ENCODE assay signal across 1 cellular context in genomic region chr1:179082308-179083030, GRCh38.
TF ChIP-seq lines count a peak whose summit lies in the region.

No MANE protein-coding gene starts in this region.

TF ChIP-seq in HepG2, 621 proteins besides CTCF, POLR2A, EP300 and RAD21 (continued from another document and continues in another):
- no peak for TF ChIP-seq BCLAF1 (IDR thresholded peaks at IDR 0.05)
- peak; percentile 23; the same call in 1 of the 2 replicates for TF ChIP-seq ZNF292 (CRISPR knock-in tag; IDR thresholded peaks at IDR 0.05; ENCODE audit: borderline replicate concordance, low read depth)
- TF ChIP-seq GATAD2A (CRISPR knock-in tag; IDR thresholded peaks at IDR 0.05): no peak
- no peak for TF ChIP-seq HES4 (CRISPR knock-in tag; IDR thresholded peaks at IDR 0.05; ENCODE audit: borderline replicate concordance)
- no peak for TF ChIP-seq ZNF629 (CRISPR knock-in tag; conservative IDR thresholded peaks at IDR 0.05)
- 0 out of 2 replicates have a peak, but pooled peaks have one; percentile 43 for TF ChIP-seq ZBTB20 (CRISPR knock-in tag; IDR thresholded peaks at IDR 0.05; ENCODE audit: borderline replicate concordance, low read depth)
- 0 out of 2 replicates have a peak, but pooled peaks have one; percentile 22 for TF ChIP-seq TFDP2 (CRISPR knock-in tag; IDR thresholded peaks at IDR 0.05)
- TF ChIP-seq KLF16 (CRISPR knock-in tag; IDR thresholded peaks at IDR 0.05): no peak
- TF ChIP-seq ZNF737 (CRISPR knock-in tag; IDR thresholded peaks at IDR 0.05; ENCODE audit: borderline replicate concordance): no peak
- TF ChIP-seq SPEN (CRISPR knock-in tag; IDR thresholded peaks at IDR 0.05; ENCODE audit: low read depth): peak; percentile 48; the same call in 1 of the 2 replicates
- TF ChIP-seq ZNF12 (CRISPR knock-in tag; IDR thresholded peaks at IDR 0.05): no peak
- TF ChIP-seq FOXO4 (CRISPR knock-in tag; conservative IDR thresholded peaks at IDR 0.05): peak; percentile 88; the same call in 1 of the 2 replicates
- 0 out of 2 replicates have a peak, but pooled peaks have one; percentile 9 for TF ChIP-seq DRAP1 (CRISPR knock-in tag; IDR thresholded peaks at IDR 0.05)
- TF ChIP-seq HNRNPK (IDR thresholded peaks at IDR 0.05; ENCODE audit: low read depth, low read length, poor library complexity, severe bottlenecking): peak; percentile 14
- 0 out of 2 replicates have a peak, but pooled peaks have one; percentile 13 for TF ChIP-seq ZNF383 (CRISPR knock-in tag; IDR thresholded peaks at IDR 0.05; ENCODE audit: borderline replicate concordance)
- no peak for TF ChIP-seq ZNF558 (CRISPR knock-in tag; IDR thresholded peaks at IDR 0.05; ENCODE audit: borderline replicate concordance)
- no peak for TF ChIP-seq ZNF251 (CRISPR knock-in tag; IDR thresholded peaks at IDR 0.05)
- TF ChIP-seq DMAP1 (CRISPR knock-in tag; IDR thresholded peaks at IDR 0.05): no peak
- TF ChIP-seq REXO4 (CRISPR knock-in tag; IDR thresholded peaks at IDR 0.05; ENCODE audit: borderline replicate concordance): no peak
- TF ChIP-seq ZNF570 (CRISPR knock-in tag; IDR thresholded peaks at IDR 0.05; ENCODE audit: borderline replicate concordance): no peak
- TF ChIP-seq FOXM1 (CRISPR knock-in tag; IDR thresholded peaks at IDR 0.05): no peak
- no peak for TF ChIP-seq ELF3 (CRISPR knock-in tag; IDR thresholded peaks at IDR 0.05)
- 0 out of 2 replicates have a peak, but pooled peaks have one; percentile 27 for TF ChIP-seq KAT7 (CRISPR knock-in tag; IDR thresholded peaks at IDR 0.05; ENCODE audit: borderline replicate concordance)
- TF ChIP-seq ZNF678 (CRISPR knock-in tag; IDR thresholded peaks at IDR 0.05): 0 out of 2 replicates have a peak, but pooled peaks have one; percentile 28
- TF ChIP-seq ATF7 (IDR thresholded peaks at IDR 0.05): no peak
- TF ChIP-seq ATF7 (CRISPR knock-in tag; IDR thresholded peaks at IDR 0.05): 0 out of 2 replicates have a peak, but pooled peaks have one; percentile 28
- TF ChIP-seq NONO (IDR thresholded peaks at IDR 0.05): no peak
- no peak for TF ChIP-seq NONO (CRISPR knock-in tag; conservative IDR thresholded peaks at IDR 0.05)
- TF ChIP-seq ZNF792 (CRISPR knock-in tag; IDR thresholded peaks at IDR 0.05): no peak
- TF ChIP-seq ZNF296 (CRISPR knock-in tag; conservative IDR thresholded peaks at IDR 0.05): 0 out of 2 replicates have a peak, but pooled peaks have one; percentile 11
- TF ChIP-seq NAIF1 (CRISPR knock-in tag; IDR thresholded peaks at IDR 0.05; ENCODE audit: borderline replicate concordance): no peak
- no peak for TF ChIP-seq YEATS2 (CRISPR knock-in tag; IDR thresholded peaks at IDR 0.05; ENCODE audit: borderline replicate concordance)
- TF ChIP-seq HOXA9 (CRISPR knock-in tag; IDR thresholded peaks at IDR 0.05; ENCODE audit: borderline replicate concordance): 0 out of 2 replicates have a peak, but pooled peaks have one; percentile 26
- no peak for TF ChIP-seq NFKB2 (CRISPR knock-in tag; IDR thresholded peaks at IDR 0.05; ENCODE audit: borderline replicate concordance)
- TF ChIP-seq DPF2 (CRISPR knock-in tag; IDR thresholded peaks at IDR 0.05; ENCODE audit: borderline replicate concordance, low read depth): no peak
- no peak; the same call in 1 of the 2 replicates for TF ChIP-seq TAF1 (CRISPR knock-in tag; IDR thresholded peaks at IDR 0.05)
- TF ChIP-seq HIVEP1 (CRISPR knock-in tag; IDR thresholded peaks at IDR 0.05): no peak
- no peak for TF ChIP-seq MBD4 (IDR thresholded peaks at IDR 0.05; ENCODE audit: borderline replicate concordance, low read length)
- no peak for TF ChIP-seq SATB2 (CRISPR knock-in tag; IDR thresholded peaks at IDR 0.05)
- TF ChIP-seq ZNF496 (CRISPR knock-in tag; IDR thresholded peaks at IDR 0.05; ENCODE audit: insufficient replicate concordance): no peak
- TF ChIP-seq ZNF232 (CRISPR knock-in tag; IDR thresholded peaks at IDR 0.05; ENCODE audit: borderline replicate concordance): 0 out of 2 replicates have a peak, but pooled peaks have one; percentile 42
- no peak for TF ChIP-seq PHF20 (CRISPR knock-in tag; IDR thresholded peaks at IDR 0.05)
- no peak for TF ChIP-seq ETV5 (CRISPR knock-in tag; IDR thresholded peaks at IDR 0.05; ENCODE audit: borderline replicate concordance)
- TF ChIP-seq ZNF589 (CRISPR knock-in tag; conservative IDR thresholded peaks at IDR 0.05): no peak
- no peak for TF ChIP-seq ZKSCAN8 (CRISPR knock-in tag; IDR thresholded peaks at IDR 0.05; ENCODE audit: borderline replicate concordance)
- no peak for TF ChIP-seq PLRG1 (conservative IDR thresholded peaks at IDR 0.05)
- TF ChIP-seq ZNF770 (CRISPR knock-in tag; IDR thresholded peaks at IDR 0.05): no peak; the same call in 1 of the 2 replicates
- no peak for TF ChIP-seq ZNF234 (CRISPR knock-in tag; conservative IDR thresholded peaks at IDR 0.05)
- TF ChIP-seq GLMP (CRISPR knock-in tag; IDR thresholded peaks at IDR 0.05; ENCODE audit: borderline replicate concordance): no peak
- peak; percentile 81; the same call in 1 of the 2 replicates for TF ChIP-seq DNMT1 (CRISPR knock-in tag; IDR thresholded peaks at IDR 0.05)
- no peak for TF ChIP-seq SKI (IDR thresholded peaks at IDR 0.05; ENCODE audit: partially characterized antibody)
- no peak for TF ChIP-seq NKX3-1 (CRISPR knock-in tag; IDR thresholded peaks at IDR 0.05)
- TF ChIP-seq ZNF768 (CRISPR knock-in tag; IDR thresholded peaks at IDR 0.05): no peak
- TF ChIP-seq SALL1 (CRISPR knock-in tag; IDR thresholded peaks at IDR 0.05): 0 out of 2 replicates have a peak, but pooled peaks have one; percentile 10
- no peak for TF ChIP-seq GATA4 (IDR thresholded peaks at IDR 0.05; ENCODE audit: borderline replicate concordance, low read depth)
- no peak for TF ChIP-seq ZMYM2 (CRISPR knock-in tag; IDR thresholded peaks at IDR 0.05)
- TF ChIP-seq KLF9 (CRISPR knock-in tag; IDR thresholded peaks at IDR 0.05; ENCODE audit: low read depth): no peak
- peak; percentile 11; the same call in 1 of the 2 replicates for TF ChIP-seq ZBTB38 (CRISPR knock-in tag; IDR thresholded peaks at IDR 0.05)
- no peak for TF ChIP-seq ZNF615 (CRISPR knock-in tag; IDR thresholded peaks at IDR 0.05; ENCODE audit: borderline replicate concordance)
- no peak for TF ChIP-seq ZNF530 (CRISPR knock-in tag; IDR thresholded peaks at IDR 0.05; ENCODE audit: low read depth)
- TF ChIP-seq ZMAT3 (CRISPR knock-in tag; conservative IDR thresholded peaks at IDR 0.05): no peak
- no peak for TF ChIP-seq HNRNPLL (IDR thresholded peaks at IDR 0.05; ENCODE audit: low read depth, low read length, poor library complexity, severe bottlenecking)
- TF ChIP-seq TOPORS (CRISPR knock-in tag; IDR thresholded peaks at IDR 0.05): 0 out of 2 replicates have a peak, but pooled peaks have one; percentile 7
- no peak for TF ChIP-seq ZSCAN9 (CRISPR knock-in tag; IDR thresholded peaks at IDR 0.05; ENCODE audit: borderline replicate concordance)
- no peak; the same call in 1 of the 2 replicates for TF ChIP-seq ATF7-NPFF (CRISPR knock-in tag; IDR thresholded peaks at IDR 0.05; ENCODE audit: low read depth)
- TF ChIP-seq TEAD3 (CRISPR knock-in tag; optimal IDR thresholded peaks at IDR 0.05; ENCODE audit: borderline replicate concordance): no peak
- no peak for TF ChIP-seq ZNF780A (CRISPR knock-in tag; IDR thresholded peaks at IDR 0.05)
- 0 out of 2 replicates have a peak, but pooled peaks have one; percentile 19 for TF ChIP-seq PREB (CRISPR knock-in tag; IDR thresholded peaks at IDR 0.05)
- no peak for TF ChIP-seq CREM (IDR thresholded peaks at IDR 0.05)
- TF ChIP-seq CREM (CRISPR knock-in tag; IDR thresholded peaks at IDR 0.05): no peak
